8 cellular contexts compared by ENCODE assay signal in the genomic region with DNA sequence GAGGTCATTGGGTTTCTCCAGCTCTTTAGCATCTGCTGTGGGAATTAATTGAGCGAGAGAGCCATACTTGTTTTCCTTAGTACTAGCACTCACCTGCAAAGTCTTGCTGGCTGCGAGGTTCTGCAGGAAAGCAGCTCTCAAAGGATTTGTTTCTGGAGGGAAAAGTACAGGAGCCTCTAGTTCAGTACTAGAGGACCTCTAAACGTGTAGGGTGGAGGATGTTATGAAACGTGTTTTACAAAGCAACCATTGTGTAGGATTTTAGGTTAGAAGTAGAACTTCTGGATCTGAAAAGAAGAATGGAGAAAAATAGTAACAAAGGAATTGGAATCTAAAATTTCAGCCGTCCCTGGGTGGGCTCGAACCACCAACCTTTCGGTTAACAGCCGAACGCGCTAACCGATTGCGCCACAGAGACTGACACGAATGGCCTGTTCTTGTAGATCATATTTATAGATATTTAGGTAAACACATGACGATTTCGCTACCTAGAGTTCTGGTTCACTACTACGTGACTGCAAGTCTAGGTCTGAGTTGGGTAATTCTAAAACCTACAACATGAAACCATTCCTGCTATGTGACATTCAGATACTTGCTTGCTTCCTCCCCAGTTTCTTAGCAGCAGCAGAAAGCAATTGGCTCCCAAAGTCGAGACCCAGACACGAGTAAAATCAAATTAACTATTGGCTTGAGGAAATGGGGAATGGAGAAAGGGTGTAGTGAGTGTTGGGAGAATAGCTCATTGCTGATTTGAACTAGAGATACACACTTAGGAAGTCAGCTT.
DNase-seq lines count a peak whose midpoint lies in the region; ATAC-seq and TF ChIP-seq lines count a peak whose summit lies in the region.

No MANE protein-coding gene starts in this region.

- H3K4me3 ChIP-seq in GM12864 (ENCODE audit: low read depth, low read length) (peak overlapping the region; percentile 39), Panc1 (ENCODE audit: low read depth in 2 of 2, low read length in 2 of 2) (peak overlapping the region; percentile 49 to 70), smooth muscle cell (peak overlapping the region; percentile 47)

- no peak overlapping the region for H3K9ac ChIP-seq in smooth muscle cell (ENCODE audit: low read depth)

- H3F3A ChIP-seq in smooth muscle cell (ENCODE audit: low read depth), result peaks cover 9% of the 10 kb centered on the region

- H3K9me3 Mint-ChIP-seq in endothelial cell (ENCODE audit: unreplicated experiment), result no peaks in the 10 kb centered on the region

- H3K27ac ChIP-seq in Panc1 (ENCODE audit: low read length) (peak overlapping the region; percentile 94), smooth muscle cell (ENCODE audit: low read depth) (no peak overlapping the region)

- peaks cover 11% of the 10 kb centered on the region for H3K27me3 Mint-ChIP-seq in endothelial cell (ENCODE audit: unreplicated experiment)

- H3K27me3 ChIP-seq in Panc1 (ENCODE audit: control insufficient read depth, insufficient read depth, low read length), result no peaks in the 10 kb centered on the region
- H3K27me3 ChIP-seq in smooth muscle cell (ENCODE audit: low read depth), result peaks cover 74% of the 10 kb centered on the region

- DNase-seq in GM12864 (ENCODE audit: low read depth) (no peak), Panc1 (ENCODE audit: low read depth, low spot score) (peak; percentile 83), endothelial cell (ENCODE audit: low spot score) (peak; percentile 31), smooth muscle cell (lab: John Stamatoyannopoulos, UW; ENCODE audit: unreplicated experiment) (no peak), NCI-H1436 (lab: John Stamatoyannopoulos, UW) (no peak), NCI-H1417 treated with DMSO at 0.1 percent for 48 hours (lab: John Stamatoyannopoulos, UW) (no peak), posterior vena cava (ENCODE audit: low spot score) (no peak), hepatic stellate cell (ENCODE audit: low spot score) (no peak)

- peaks cover 5% of the 10 kb centered on the region for H3K36me3 Mint-ChIP-seq in endothelial cell (ENCODE audit: low read depth, unreplicated experiment)

- H3K79me2 ChIP-seq in smooth muscle cell (ENCODE audit: low read depth), result no peaks in the 10 kb centered on the region

- no peak overlapping the region for H2AFZ ChIP-seq in smooth muscle cell (ENCODE audit: low read depth)

- peak overlapping the region; percentile 20 for H3K4me3 Mint-ChIP-seq in endothelial cell (ENCODE audit: unreplicated experiment)

- H3K4me2 ChIP-seq in smooth muscle cell, result peak overlapping the region; percentile 88

- no peaks in the 10 kb centered on the region for H3K9me3 ChIP-seq in Panc1 (ENCODE audit: control insufficient read depth, insufficient read depth, low read depth, low read length)
- H3K9me3 ChIP-seq in smooth muscle cell (replicated peaks; ENCODE audit: low read depth), result no peaks in the 10 kb centered on the region

- POLR2A ChIA-PET in Panc1 (lab: Charles Lee), result interaction anchor here (0.5 to 0.6 kb wide), 2 partner anchors 9 to 28 kb away, joined by 6 to 8 read pairs; no protein-coding TSS in a partner anchor

- H3K27ac Mint-ChIP-seq in endothelial cell (ENCODE audit: unreplicated experiment), result peak overlapping the region; percentile 70

- H3K36me3 ChIP-seq in Panc1 (ENCODE audit: control insufficient read depth, insufficient read depth, low read length) (no peaks in the 10 kb centered on the region), smooth muscle cell (ENCODE audit: low read depth) (no peaks in the 10 kb centered on the region)

- H3K4me1 Mint-ChIP-seq in endothelial cell (ENCODE audit: unreplicated experiment), result peaks cover 7% of the 10 kb centered on the region

- intact Hi-C loops in Panc1 (cut with micrococcal nuclease; ENCODE audit: unreplicated experiment) (no loop called here), posterior vena cava (cut with DNase I) (no loop called here)

- BruUV-seq in Panc1 (replicated peaks; lab: Mats Ljungman, UMichigan), result no TSS peak

- H3K4me1 ChIP-seq in Panc1 (ENCODE audit: control insufficient read depth, insufficient read depth, low read length) (peaks cover 34% of the 10 kb centered on the region), smooth muscle cell (ENCODE audit: low read depth) (peaks cover 11% of the 10 kb centered on the region)

- TF ChIP-seq CTCF in GM12864 (IDR thresholded peaks at IDR 0.05; ENCODE audit: low read depth, low read length, missing control alignments), result no peak
- TF ChIP-seq CTCF in Panc1 (IDR thresholded peaks at IDR 0.05), result no peak
- TF ChIP-seq CTCF in endothelial cell (IDR thresholded peaks at IDR 0.05; ENCODE audit: unreplicated experiment), result no peak
- no peak for TF ChIP-seq CTCF in smooth muscle cell (IDR thresholded peaks at IDR 0.05; ENCODE audit: borderline replicate concordance, insufficient read depth, poor library complexity, severe bottlenecking)

- in situ Hi-C loops in Panc1 (cut with HindIII; ENCODE audit: low pct_unique_long_range_greater_than_20kb, low sequenced_read_pairs), result no loop called here

- peak; percentile 88 for ATAC-seq in Panc1

- WGBS in smooth muscle cell (ENCODE audit: low lambda C conversion rate), result 3% methylated on average over 18 of the region's 18 CpGs

- CTCF ChIA-PET in Panc1 (lab: Charles Lee), result no interaction called here

- H4K20me1 ChIP-seq in smooth muscle cell (ENCODE audit: low read depth), result no peaks in the 10 kb centered on the region

Comparison
In these comparisons a context has a peak if more than half of its experiments do, and no peak if none do; other contexts are left out.
1. DNase-seq: peak in Panc1 (single experiment) and endothelial cell (single experiment); none in GM12864 (single experiment), smooth muscle cell (single experiment), NCI-H1436 (single experiment), NCI-H1417 treated with DMSO at 0.1 percent for 48 hours (single experiment), posterior vena cava (single experiment) and hepatic stellate cell (single experiment).
2. Peak in every context shown above with its lines, with median percentiles within 50 percentile points of each other: H3K4me3 ChIP-seq.